Comparison of ENCODE assay signal across 9 cellular contexts in the genomic region with DNA sequence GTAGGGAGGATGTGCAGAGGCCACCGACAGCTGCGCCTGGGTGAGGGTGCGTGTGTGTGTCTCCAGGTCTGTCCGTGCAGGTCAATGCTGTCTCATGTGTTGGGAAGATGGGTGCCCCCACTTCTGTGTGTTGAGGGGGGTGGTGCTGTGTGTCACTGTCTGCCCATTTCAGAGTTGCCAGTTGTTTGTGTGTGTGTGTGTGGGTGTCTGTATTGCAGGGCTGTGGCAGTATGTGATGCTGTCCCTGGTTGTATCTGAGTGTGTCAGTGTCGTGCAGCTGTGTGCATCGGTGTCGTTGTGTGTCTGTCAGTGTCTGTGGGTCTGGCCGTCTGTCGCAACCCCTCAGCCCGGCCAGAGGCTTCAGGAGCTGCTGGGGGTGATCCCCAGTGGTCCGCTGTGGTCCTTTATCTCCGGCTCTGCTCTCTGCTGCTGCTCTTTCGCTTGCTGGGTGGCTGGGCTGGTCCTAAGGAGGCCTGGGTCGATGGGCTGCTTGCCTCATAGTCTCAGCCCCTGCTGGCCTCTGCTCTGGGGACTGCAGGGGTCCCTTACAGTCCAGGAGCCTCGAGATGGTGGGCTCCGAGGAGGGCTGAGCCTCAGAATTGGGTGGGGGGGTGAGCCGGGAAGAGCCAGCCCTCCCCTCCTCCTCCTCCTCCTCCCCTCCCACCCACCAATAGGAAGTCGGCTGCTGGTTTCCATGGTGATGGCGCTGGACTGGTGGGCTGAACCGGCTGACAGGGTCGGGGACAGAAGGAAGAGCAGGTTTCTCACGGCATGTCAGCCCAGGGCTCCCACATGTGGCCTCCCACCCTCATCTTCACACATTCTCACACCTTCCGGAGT. TPM values are rescaled to one million over a fixed set of nuclear protein-coding genes. Genes with fewer than 3 reads are reported as not detected.
DNase-seq lines count a peak whose midpoint lies in the region; ATAC-seq and TF ChIP-seq lines count a peak whose summit lies in the region.
"Had no signal": no experiment of that assay in that cellular context is flagged by ENCODE, and none has a peak within 500 bp of the region (broad histone marks: within the 10 kb centered on the region; RNA-seq: fewer than 3 reads in every experiment).

A gene with protein sequence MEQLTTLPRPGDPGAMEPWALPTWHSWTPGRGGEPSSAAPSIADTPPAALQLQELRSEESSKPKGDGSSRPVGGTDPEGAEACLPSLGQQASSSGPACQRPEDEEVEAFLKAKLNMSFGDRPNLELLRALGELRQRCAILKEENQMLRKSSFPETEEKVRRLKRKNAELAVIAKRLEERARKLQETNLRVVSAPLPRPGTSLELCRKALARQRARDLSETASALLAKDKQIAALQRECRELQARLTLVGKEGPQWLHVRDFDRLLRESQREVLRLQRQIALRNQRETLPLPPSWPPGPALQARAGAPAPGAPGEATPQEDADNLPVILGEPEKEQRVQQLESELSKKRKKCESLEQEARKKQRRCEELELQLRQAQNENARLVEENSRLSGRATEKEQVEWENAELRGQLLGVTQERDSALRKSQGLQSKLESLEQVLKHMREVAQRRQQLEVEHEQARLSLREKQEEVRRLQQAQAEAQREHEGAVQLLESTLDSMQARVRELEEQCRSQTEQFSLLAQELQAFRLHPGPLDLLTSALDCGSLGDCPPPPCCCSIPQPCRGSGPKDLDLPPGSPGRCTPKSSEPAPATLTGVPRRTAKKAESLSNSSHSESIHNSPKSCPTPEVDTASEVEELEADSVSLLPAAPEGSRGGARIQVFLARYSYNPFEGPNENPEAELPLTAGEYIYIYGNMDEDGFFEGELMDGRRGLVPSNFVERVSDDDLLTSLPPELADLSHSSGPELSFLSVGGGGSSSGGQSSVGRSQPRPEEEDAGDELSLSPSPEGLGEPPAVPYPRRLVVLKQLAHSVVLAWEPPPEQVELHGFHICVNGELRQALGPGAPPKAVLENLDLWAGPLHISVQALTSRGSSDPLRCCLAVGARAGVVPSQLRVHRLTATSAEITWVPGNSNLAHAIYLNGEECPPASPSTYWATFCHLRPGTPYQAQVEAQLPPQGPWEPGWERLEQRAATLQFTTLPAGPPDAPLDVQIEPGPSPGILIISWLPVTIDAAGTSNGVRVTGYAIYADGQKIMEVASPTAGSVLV (N-terminal part only) (minus strand): TSS at position 601 of the 840 bp plus-strand sequence. CDS start 875 bp downstream, outside the sequence.

- H3K9ac ChIP-seq in KMS-11 = peak within 1 kb of the TSS; percentile 100; the same call in 1 of the 2 replicates
- H3K9ac ChIP-seq in PC-3 (ENCODE audit: low read length) = no peak within 1 kb of the TSS
- H3K9ac ChIP-seq: parathyroid adenoma had no signal

- no peaks in the 10 kb centered on the region for H3F3A ChIP-seq in PC-3 (ENCODE audit: low read length, unreplicated experiment)

- peaks cover 35% of the 10 kb centered on the region for H3K4me1 Mint-ChIP-seq in activated CD8-positive, alpha-beta memory T cell treated with anti-CD3 and anti-CD28 coated beads, Interleukin-2, amount 10 ng/mL, durations not matched to agents 7 days and 5 days

- H3K27ac Mint-ChIP-seq in activated CD8-positive, alpha-beta memory T cell treated with anti-CD3 and anti-CD28 coated beads, Interleukin-2, amount 10 ng/mL, durations not matched to agents 7 days and 5 days = peak within 1 kb of the TSS; percentile 99

- POLR2A ChIA-PET in PC-3 (lab: Charles Lee; ENCODE audit: unreplicated experiment) = no interaction called here

- TF ChIP-seq CTCF in KMS-11 (conservative IDR thresholded peaks at IDR 0.05; ENCODE audit: low read depth, low read length) (no peak), cardiac muscle cell (IDR thresholded peaks at IDR 0.05; ENCODE audit: low read depth, low read length) (no peak), spleen (IDR thresholded peaks at IDR 0.05 in 8 of 11, conservative IDR thresholded peaks at IDR 0.05 in 3 of 11) (no peak), PC-3 (conservative IDR thresholded peaks at IDR 0.05; ENCODE audit: low read depth, low read length) (no peak)

- H3K79me2 ChIP-seq in KMS-11 (ENCODE audit: insufficient read depth, low read depth) (peaks cover 36% of the 10 kb centered on the region), PC-3 (ENCODE audit: low read length) (no peaks in the 10 kb centered on the region)
- H3K79me2 ChIP-seq: parathyroid adenoma had no signal

- H3K4me3 Mint-ChIP-seq in activated CD8-positive, alpha-beta memory T cell treated with anti-CD3 and anti-CD28 coated beads, Interleukin-2, amount 10 ng/mL, durations not matched to agents 7 days and 5 days = peak within 1 kb of the TSS; percentile 83

- H3K9me3 ChIP-seq in cardiac muscle cell (ENCODE audit: low read depth) (no peaks in the 10 kb centered on the region), spleen (no peaks in the 10 kb centered on the region), PC-3 (ENCODE audit: low read length) (no peaks in the 10 kb centered on the region)

- H3K36me3 ChIP-seq in KMS-11 (ENCODE audit: insufficient read depth) (peaks cover 11% of the 10 kb centered on the region; the same call in 1 of the 2 replicates), cardiac muscle cell (no peaks in the 10 kb centered on the region), spleen (peaks cover 0 to 24% (median 10%) of the 10 kb centered on the region in 6 donors), PC-3 (ENCODE audit: low read depth, low read length) (no peaks in the 10 kb centered on the region)

- no peaks in the 10 kb centered on the region for H3K9me2 ChIP-seq in PC-3 (replicated peaks; ENCODE audit: low read length)

- no peak within 1 kb of the TSS for H2AFZ ChIP-seq in KMS-11 (ENCODE audit: low read depth)
- H2AFZ ChIP-seq in PC-3 (ENCODE audit: low read length) = no peak within 1 kb of the TSS
- H2AFZ ChIP-seq: parathyroid adenoma had no signal

- TF ChIP-seq POLR2A in spleen (IDR thresholded peaks at IDR 0.05) = peak in 2 of 3 donors; percentile 35 to 75

- DNase-seq in activated CD8-positive, alpha-beta memory T cell treated with anti-CD3 and anti-CD28 coated beads, Interleukin-2, amount 10 ng/mL, durations not matched to agents 7 days and 5 days = peak; percentile 94
- no peak for DNase-seq in cardiac muscle cell (ENCODE audit: low read depth in 1 of 2, low spot score in 1 of 2)
- peak; percentile 94 for DNase-seq in spleen
- DNase-seq in NCI-H446 (lab: John Stamatoyannopoulos, UW) = no peak
- no peak for DNase-seq in PC-3
- DNase-seq in NCI-H345 treated with DMSO at 0.1 percent for 48 hours (lab: John Stamatoyannopoulos, UW; ENCODE audit: unreplicated experiment) = no peak

- H3K36me3 Mint-ChIP-seq in activated CD8-positive, alpha-beta memory T cell treated with anti-CD3 and anti-CD28 coated beads, Interleukin-2, amount 10 ng/mL, durations not matched to agents 7 days and 5 days = peaks cover 42% of the 10 kb centered on the region

- intact Hi-C loops in spleen (cut with DNase I; ENCODE audit: low total_unique reads) = no loop called here
- intact Hi-C loops in PC-3 (cut with micrococcal nuclease) = no loop called here

- peak within 1 kb of the TSS; percentile 95 for H3K4me2 ChIP-seq in KMS-11
- no peak within 1 kb of the TSS for H3K4me2 ChIP-seq in PC-3 (ENCODE audit: low read length)

- H4K20me1 ChIP-seq in KMS-11 (ENCODE audit: insufficient read depth) (peaks cover 7% of the 10 kb centered on the region; the same call in 1 of the 2 replicates), PC-3 (ENCODE audit: low read length) (no peaks in the 10 kb centered on the region)

- H3K4me1 ChIP-seq in KMS-11 (ENCODE audit: low read depth, poor library complexity, severe bottlenecking) (peaks cover 32% of the 10 kb centered on the region), cardiac muscle cell (ENCODE audit: low read depth) (no peaks in the 10 kb centered on the region), spleen (peaks cover 0 to 83% (median 61%) of the 10 kb centered on the region in 6 donors), PC-3 (ENCODE audit: insufficient read depth, low read length) (peaks cover 5% of the 10 kb centered on the region; the same call in 1 of the 2 replicates)

- CTCF ChIA-PET in activated CD8-positive, alpha-beta memory T cell treated with anti-CD3 and anti-CD28 coated beads, Interleukin-2, amount 10 ng/mL, durations not matched to agents 7 days and 5 days (lab: Charles Lee) = interaction anchor here (0.9 to 4.0 kb wide), 8 partner anchors 9 to 159 kb away, joined by 3 to 63 read pairs (median 18); a partner anchor contains a TSS
- CTCF ChIA-PET in PC-3 (lab: Charles Lee) = no interaction called here

- peak within 1 kb of the TSS; percentile 96 for H3K27ac ChIP-seq in KMS-11
- H3K27ac ChIP-seq in cardiac muscle cell = no peak within 1 kb of the TSS
- peak within 1 kb of the TSS; percentile 57 to 100 (median 99) for H3K27ac ChIP-seq in spleen
- H3K27ac ChIP-seq in PC-3 (ENCODE audit: low read length) = no peak within 1 kb of the TSS
- H3K27ac ChIP-seq: parathyroid adenoma had no signal

- WGBS in spleen, 5 donors = 8 to 24% (median 10%) methylated on average over 17 to 23 of the region's 23 CpGs

- H3K27me3 Mint-ChIP-seq in activated CD8-positive, alpha-beta memory T cell treated with anti-CD3 and anti-CD28 coated beads, Interleukin-2, amount 10 ng/mL, durations not matched to agents 7 days and 5 days = peaks cover 3% of the 10 kb centered on the region

- H3K9me3 Mint-ChIP-seq in activated CD8-positive, alpha-beta memory T cell treated with anti-CD3 and anti-CD28 coated beads, Interleukin-2, amount 10 ng/mL, durations not matched to agents 7 days and 5 days (ENCODE audit: low read depth) = no peaks in the 10 kb centered on the region

- H3K4me3 ChIP-seq in KMS-11 (IDR thresholded peaks at IDR 0.05; ENCODE audit: insufficient read depth, low read depth, low read length) (no peak within 1 kb of the TSS), cardiac muscle cell (no peak within 1 kb of the TSS), spleen (peak within 1 kb of the TSS; percentile 90 to 100 (median 96)), PC-3 (ENCODE audit: low read length) (no peak within 1 kb of the TSS)

- ATAC-seq in GM19025 (IDR thresholded peaks at IDR 0.05; ENCODE audit: low read depth, unreplicated experiment) (peak; percentile 15), PC-3 (no peak)
- ATAC-seq in activated CD8-positive, alpha-beta memory T cell treated with anti-CD3 and anti-CD28 coated beads, Interleukin-2, amount 10 ng/mL, durations not matched to agents 7 days and 5 days = peak; percentile 21

- no TSS peak for BruUV-seq in PC-3 (replicated peaks; lab: Mats Ljungman, UMichigan)

- no peaks in the 10 kb centered on the region for H3K27me3 ChIP-seq in KMS-11 (ENCODE audit: insufficient read depth, low read depth)
- no peaks in the 10 kb centered on the region for H3K27me3 ChIP-seq in cardiac muscle cell
- H3K27me3 ChIP-seq in spleen (replicated peaks in 1 of 7) = peaks cover 0 to 26% (median 5%) of the 10 kb centered on the region in 7 donors
- H3K27me3 ChIP-seq in PC-3 (ENCODE audit: low read length) = no peaks in the 10 kb centered on the region

RNA-seq across cellular contexts. Expression of the gene that starts here (rescaled TPM):
- 10 to 100 TPM; 25.6 to 66.3 TPM for total RNA-seq in activated CD8-positive, alpha-beta memory T cell treated with anti-CD3 and anti-CD28 coated beads, Interleukin-2, amount 10 ng/mL, durations not matched to agents 7 days and 5 days
- total RNA-seq in cardiac muscle cell = 45.1 and 92.1 TPM in 2 replicates
- polyA plus RNA-seq in cardiac muscle cell = 77.5 and 85.3 TPM in 2 replicates
- 10 to 100 TPM; 14.1 to 31.8 (median 18.5) TPM for total RNA-seq in spleen
- polyA plus RNA-seq in spleen = 10 to 100 TPM; 11.5 to 26.5 (median 24.3) TPM
- total RNA-seq in PC-3 (2014; rRNA removed) = 4.3 and 8.3 TPM in 2 replicates

Comparison
In these comparisons a context has a peak if more than half of its experiments do, and no peak if none do; other contexts are left out.
1. H3K27ac ChIP-seq: peak in KMS-11 (single experiment) and spleen (8 of 8); none in cardiac muscle cell (single experiment) and PC-3 (single experiment).
2. H3K4me3 ChIP-seq: peak in spleen (8 of 8); none in KMS-11 (single experiment), cardiac muscle cell (single experiment) and PC-3 (single experiment).
3. DNase-seq: peak in activated CD8-positive, alpha-beta memory T cell treated with anti-CD3 and anti-CD28 coated beads, Interleukin-2, amount 10 ng/mL, durations not matched to agents 7 days and 5 days (single experiment) and spleen (single experiment); none in cardiac muscle cell (0 of 2), NCI-H446 (0 of 2), PC-3 (single experiment) and NCI-H345 treated with DMSO at 0.1 percent for 48 hours (single experiment).